In genomic region chr5:124651663-124652513, GRCh38 we compare ENCODE assay signal across 1 cellular context.
A peak's percentile ranks its signal among the peaks of the same experiment; 100 is the strongest.
TF ChIP-seq lines count a peak whose summit lies in the region.

No MANE protein-coding gene starts in this region.

TF ChIP-seq in K562, 482 proteins besides CTCF, POLR2A, EP300 and RAD21 (continued from another document):
- TF ChIP-seq HMG20B (CRISPR knock-in tag; IDR thresholded peaks at IDR 0.05) (no peak), TBL1XR1 (IDR thresholded peaks at IDR 0.05; ENCODE audit: low read length in 2 of 2) (peak; percentile 86 to 95; a peak in 3 of 4 replicates), IRF9 (tag; IDR thresholded peaks at IDR 0.05) (no peak), MED1 (CRISPR knock-in tag; IDR thresholded peaks at IDR 0.05; ENCODE audit: borderline replicate concordance) (no peak), BCOR (IDR thresholded peaks at IDR 0.05) (peak; percentile 96), ZNF184 (CRISPR knock-in tag; IDR thresholded peaks at IDR 0.05) (no peak), E4F1 (CRISPR knock-in tag; IDR thresholded peaks at IDR 0.05; ENCODE audit: borderline replicate concordance) (no peak), PREB (CRISPR knock-in tag; IDR thresholded peaks at IDR 0.05) (no peak), ZZZ3 (IDR thresholded peaks at IDR 0.05) (no peak), ZNF431 (CRISPR knock-in tag; IDR thresholded peaks at IDR 0.05) (peak; percentile 61; the same call in 1 of the 2 replicates), PTBP1 (IDR thresholded peaks at IDR 0.05; ENCODE audit: low read depth, low read length) (no peak), KAT2B (IDR thresholded peaks at IDR 0.05; ENCODE audit: low read depth, low read length) (no peak), SNRNP70 (optimal IDR thresholded peaks at IDR 0.05; ENCODE audit: low read depth, low read length) (no peak), RFX1 (IDR thresholded peaks at IDR 0.05) (no peak), ATF4 (CRISPR knock-in tag; IDR thresholded peaks at IDR 0.05) (0 out of 2 replicates have a peak, but pooled peaks have one; percentile 31), SMARCC2 (IDR thresholded peaks at IDR 0.05; ENCODE audit: low read depth) (peak; percentile 93), ZNF124 (CRISPR knock-in tag; IDR thresholded peaks at IDR 0.05) (no peak), ELK1 (CRISPR knock-in tag; IDR thresholded peaks at IDR 0.05) (no peak), ZSCAN32 (CRISPR knock-in tag; IDR thresholded peaks at IDR 0.05) (no peak), KLF13 (tag; IDR thresholded peaks at IDR 0.05; ENCODE audit: borderline replicate concordance, low read depth) (peak; percentile 35; the same call in 1 of the 2 replicates), HIVEP1 (CRISPR knock-in tag; IDR thresholded peaks at IDR 0.05) (no peak), CHD4 (IDR thresholded peaks at IDR 0.05; ENCODE audit: insufficient read depth, insufficient replicate concordance, low read depth, low read length, poor library complexity, severe bottlenecking) (no peak), CGGBP1 (CRISPR knock-in tag; IDR thresholded peaks at IDR 0.05) (no peak), ZBTB12 (CRISPR knock-in tag; IDR thresholded peaks at IDR 0.05) (no peak; the same call in 1 of the 2 replicates), MECOM (CRISPR knock-in tag; IDR thresholded peaks at IDR 0.05) (0 out of 2 replicates have a peak, but pooled peaks have one; percentile 12), ZNF232 (CRISPR knock-in tag; IDR thresholded peaks at IDR 0.05) (no peak), ZNF347 (CRISPR knock-in tag; IDR thresholded peaks at IDR 0.05; ENCODE audit: low read depth) (no peak), E2F3 (CRISPR knock-in tag; IDR thresholded peaks at IDR 0.05) (no peak), ZNF740 (CRISPR knock-in tag; IDR thresholded peaks at IDR 0.05) (no peak), ZNF740 (tag; IDR thresholded peaks at IDR 0.05) (no peak; a peak in 1 of 4 replicates), ZNF41 (CRISPR knock-in tag; conservative IDR thresholded peaks at IDR 0.05) (no peak), LCOR (CRISPR knock-in tag; IDR thresholded peaks at IDR 0.05) (peak; percentile 85), KAT7 (CRISPR knock-in tag; IDR thresholded peaks at IDR 0.05; ENCODE audit: borderline replicate concordance) (no peak), ZNF512 (tag; IDR thresholded peaks at IDR 0.05) (no peak)
- TF ChIP-seq, protein P1, sequence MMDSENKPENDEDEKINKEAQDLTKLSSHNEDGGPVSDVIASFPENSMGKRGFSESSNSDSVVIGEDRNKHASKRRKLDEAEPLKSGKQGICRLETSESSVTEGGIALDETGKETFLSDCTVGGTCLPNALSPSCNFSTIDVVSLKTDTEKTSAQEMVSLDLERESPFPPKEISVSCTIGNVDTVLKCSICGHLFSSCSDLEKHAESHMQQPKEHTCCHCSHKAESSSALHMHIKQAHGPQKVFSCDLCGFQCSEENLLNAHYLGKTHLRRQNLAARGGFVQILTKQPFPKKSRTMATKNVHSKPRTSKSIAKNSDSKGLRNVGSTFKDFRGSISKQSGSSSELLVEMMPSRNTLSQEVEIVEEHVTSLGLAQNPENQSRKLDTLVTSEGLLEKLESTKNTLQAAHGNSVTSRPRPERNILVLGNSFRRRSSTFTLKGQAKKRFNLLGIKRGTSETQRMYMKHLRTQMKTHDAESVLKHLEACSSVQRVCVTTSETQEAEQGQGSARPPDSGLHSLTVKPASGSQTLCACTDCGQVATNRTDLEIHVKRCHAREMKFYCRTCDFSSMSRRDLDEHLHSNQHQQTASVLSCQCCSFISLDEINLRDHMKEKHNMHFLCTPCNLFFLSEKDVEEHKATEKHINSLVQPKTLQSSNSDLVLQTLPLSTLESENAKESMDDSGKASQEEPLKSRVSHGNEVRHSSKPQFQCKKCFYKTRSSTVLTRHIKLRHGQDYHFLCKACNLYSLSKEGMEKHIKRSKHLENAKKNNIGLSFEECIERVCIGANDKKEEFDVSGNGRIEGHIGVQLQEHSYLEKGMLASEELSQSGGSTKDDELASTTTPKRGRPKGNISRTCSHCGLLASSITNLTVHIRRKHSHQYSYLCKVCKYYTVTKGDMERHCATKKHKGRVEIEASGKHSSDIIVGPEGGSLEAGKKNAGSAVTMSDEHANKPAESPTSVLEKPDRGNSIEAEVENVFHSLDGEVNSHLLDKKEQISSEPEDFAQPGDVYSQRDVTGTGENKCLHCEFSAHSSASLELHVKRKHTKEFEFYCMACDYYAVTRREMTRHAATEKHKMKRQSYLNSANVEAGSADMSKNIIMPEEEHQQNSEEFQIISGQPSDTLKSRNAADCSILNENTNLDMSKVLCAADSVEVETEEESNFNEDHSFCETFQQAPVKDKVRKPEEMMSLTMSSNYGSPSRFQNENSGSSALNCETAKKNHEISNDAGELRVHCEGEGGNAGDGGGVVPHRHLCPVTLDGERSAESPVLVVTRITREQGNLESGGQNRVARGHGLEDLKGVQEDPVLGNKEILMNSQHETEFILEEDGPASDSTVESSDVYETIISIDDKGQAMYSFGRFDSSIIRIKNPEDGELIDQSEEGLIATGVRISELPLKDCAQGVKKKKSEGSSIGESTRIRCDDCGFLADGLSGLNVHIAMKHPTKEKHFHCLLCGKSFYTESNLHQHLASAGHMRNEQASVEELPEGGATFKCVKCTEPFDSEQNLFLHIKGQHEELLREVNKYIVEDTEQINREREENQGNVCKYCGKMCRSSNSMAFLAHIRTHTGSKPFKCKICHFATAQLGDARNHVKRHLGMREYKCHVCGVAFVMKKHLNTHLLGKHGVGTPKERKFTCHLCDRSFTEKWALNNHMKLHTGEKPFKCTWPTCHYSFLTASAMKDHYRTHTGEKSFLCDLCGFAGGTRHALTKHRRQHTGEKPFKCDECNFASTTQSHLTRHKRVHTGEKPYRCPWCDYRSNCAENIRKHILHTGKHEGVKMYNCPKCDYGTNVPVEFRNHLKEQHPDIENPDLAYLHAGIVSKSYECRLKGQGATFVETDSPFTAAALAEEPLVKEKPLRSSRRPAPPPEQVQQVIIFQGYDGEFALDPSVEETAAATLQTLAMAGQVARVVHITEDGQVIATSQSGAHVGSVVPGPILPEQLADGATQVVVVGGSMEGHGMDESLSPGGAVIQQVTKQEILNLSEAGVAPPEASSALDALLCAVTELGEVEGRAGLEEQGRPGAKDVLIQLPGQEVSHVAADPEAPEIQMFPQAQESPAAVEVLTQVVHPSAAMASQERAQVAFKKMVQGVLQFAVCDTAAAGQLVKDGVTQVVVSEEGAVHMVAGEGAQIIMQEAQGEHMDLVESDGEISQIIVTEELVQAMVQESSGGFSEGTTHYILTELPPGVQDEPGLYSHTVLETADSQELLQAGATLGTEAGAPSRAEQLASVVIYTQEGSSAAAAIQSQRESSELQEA (IDR thresholded peaks at IDR 0.05; ENCODE audit: low read depth) = no peak
- TF ChIP-seq, protein P2, sequence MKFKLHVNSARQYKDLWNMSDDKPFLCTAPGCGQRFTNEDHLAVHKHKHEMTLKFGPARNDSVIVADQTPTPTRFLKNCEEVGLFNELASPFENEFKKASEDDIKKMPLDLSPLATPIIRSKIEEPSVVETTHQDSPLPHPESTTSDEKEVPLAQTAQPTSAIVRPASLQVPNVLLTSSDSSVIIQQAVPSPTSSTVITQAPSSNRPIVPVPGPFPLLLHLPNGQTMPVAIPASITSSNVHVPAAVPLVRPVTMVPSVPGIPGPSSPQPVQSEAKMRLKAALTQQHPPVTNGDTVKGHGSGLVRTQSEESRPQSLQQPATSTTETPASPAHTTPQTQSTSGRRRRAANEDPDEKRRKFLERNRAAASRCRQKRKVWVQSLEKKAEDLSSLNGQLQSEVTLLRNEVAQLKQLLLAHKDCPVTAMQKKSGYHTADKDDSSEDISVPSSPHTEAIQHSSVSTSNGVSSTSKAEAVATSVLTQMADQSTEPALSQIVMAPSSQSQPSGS (CRISPR knock-in tag; IDR thresholded peaks at IDR 0.05) = no peak
